ENCODE assay signal across 8 cellular contexts in the genomic region with DNA sequence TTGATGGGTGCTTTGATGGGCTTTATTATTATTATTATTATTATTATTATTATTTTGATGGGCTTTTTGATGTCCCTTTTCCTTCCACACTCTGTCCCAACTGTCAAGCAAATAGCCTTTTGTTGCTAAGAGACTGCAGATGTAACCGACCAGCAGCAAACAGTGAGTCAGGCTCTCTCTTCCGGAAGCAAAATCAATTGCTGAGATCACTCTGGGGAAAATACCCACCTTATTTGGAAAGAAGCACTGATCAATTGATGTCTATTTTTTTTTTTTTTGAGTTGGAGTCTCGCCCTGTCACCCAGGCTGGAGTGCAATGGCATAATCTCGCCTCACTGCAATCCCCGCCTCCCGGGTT. TPM values are rescaled to one million over a fixed set of nuclear protein-coding genes. Genes with fewer than 3 reads are reported as not detected.
DNase-seq lines count a peak whose midpoint lies in the region; ATAC-seq, FAIRE-seq and TF ChIP-seq lines count a peak whose summit lies in the region.

No MANE protein-coding gene starts in this region.

- H3K4me3 ChIP-seq in BE2C (ENCODE audit: low read depth, low read length) (peak overlapping the region; percentile 15; the same call in 1 of the 2 replicates), HUES64 (ENCODE audit: low read length) (peak overlapping the region; percentile 99; the same call in 1 of the 2 replicates), foreskin fibroblast (ENCODE audit: low read depth in 1 of 2, low read length in 2 of 2) (peak overlapping the region; percentile 76 to 90), retinal pigment epithelial cell (ENCODE audit: low read length) (peak overlapping the region; percentile 97)

- no peaks in the 10 kb centered on the region for H3K27me3 Mint-ChIP-seq in activated CD8-positive, alpha-beta T cell treated with anti-CD3 and anti-CD28 coated beads for 36 hours

- CTCF ChIA-PET in activated CD8-positive, alpha-beta T cell treated with anti-CD3 and anti-CD28 coated beads for 36 hours (lab: Charles Lee) = interaction anchor here (2.5 to 6.0 kb wide), 2 partner anchors 34 to 57 kb away, joined by 8 to 27 read pairs; no protein-coding TSS in a partner anchor

- intact Hi-C loops in activated CD8-positive, alpha-beta T cell treated with anti-CD3 and anti-CD28 coated beads for 36 hours (cut with micrococcal nuclease) = no loop called here

- H3K36me3 ChIP-seq in BE2C (peaks cover 65% of the 10 kb centered on the region), HUES64 (ENCODE audit: insufficient read depth, low read length) (peaks cover 62% of the 10 kb centered on the region)

- H3K4me3 Mint-ChIP-seq in activated CD8-positive, alpha-beta T cell treated with anti-CD3 and anti-CD28 coated beads for 36 hours = peak overlapping the region; percentile 92

- H3K36me3 Mint-ChIP-seq in activated CD8-positive, alpha-beta T cell treated with anti-CD3 and anti-CD28 coated beads for 36 hours (ENCODE audit: low read depth) = peaks cover 58% of the 10 kb centered on the region

- H3K27ac ChIP-seq in HUES64 (ENCODE audit: low read depth, low read length) = peak overlapping the region; percentile 19

- H3K27ac Mint-ChIP-seq in activated CD8-positive, alpha-beta T cell treated with anti-CD3 and anti-CD28 coated beads for 36 hours = peak overlapping the region; percentile 88

- WGBS in HUES64 = 84% methylated on average over 6 of the region's 6 CpGs

- no peaks in the 10 kb centered on the region for H3K27me3 ChIP-seq in BE2C
- no peaks in the 10 kb centered on the region for H3K27me3 ChIP-seq in HUES64 (ENCODE audit: insufficient read depth, low read length)

- H3K9me3 ChIP-seq in BE2C = no peaks in the 10 kb centered on the region
- H3K9me3 ChIP-seq in HUES64 (ENCODE audit: insufficient read depth, low read depth, low read length) = no peaks in the 10 kb centered on the region

- H3K4me1 Mint-ChIP-seq in activated CD8-positive, alpha-beta T cell treated with anti-CD3 and anti-CD28 coated beads for 36 hours (ENCODE audit: low read depth) = peaks cover 57% of the 10 kb centered on the region

- POLR2A ChIA-PET in activated CD8-positive, alpha-beta T cell treated with anti-CD3 and anti-CD28 coated beads for 36 hours (lab: Charles Lee) = interaction anchor here (1.1 to 3.8 kb wide), 2 partner anchors 57 to 129 kb away, joined by 3 to 17 read pairs; no protein-coding TSS in a partner anchor

- H3K9ac ChIP-seq in HUES64 (ENCODE audit: low read depth, low read length) = no peak overlapping the region

- peaks cover 13% of the 10 kb centered on the region for H3K4me1 ChIP-seq in BE2C
- peaks cover 16% of the 10 kb centered on the region for H3K4me1 ChIP-seq in HUES64 (ENCODE audit: insufficient read depth, low read length)

- TF ChIP-seq CTCF in BE2C (IDR thresholded peaks at IDR 0.05; ENCODE audit: low read depth, low read length) = no peak
- no peak for TF ChIP-seq CTCF in activated CD8-positive, alpha-beta T cell treated with anti-CD3 and anti-CD28 coated beads for 36 hours (IDR thresholded peaks at IDR 0.05)
- TF ChIP-seq CTCF in foreskin fibroblast (IDR thresholded peaks at IDR 0.05; ENCODE audit: low read depth, low read length) = no peak
- no peak for TF ChIP-seq CTCF in retinal pigment epithelial cell (conservative IDR thresholded peaks at IDR 0.05; ENCODE audit: low read depth, low read length)

- FAIRE-seq in GM19239 (lab: Jason Lieb, UNC) = no peak

- DNase-seq in BE2C (no peak), foreskin fibroblast (peak in 1 of 2 donors; percentile 64), retinal pigment epithelial cell (ENCODE audit: low read depth) (no peak), GM19239 (ENCODE audit: insufficient read length, low spot score) (no peak), mesenteric fat pad (ENCODE audit: low spot score) (no peak)
- DNase-seq in activated CD8-positive, alpha-beta T cell treated with anti-CD3 and anti-CD28 coated beads for 36 hours = peak; percentile 48

- H3K9me3 Mint-ChIP-seq in activated CD8-positive, alpha-beta T cell treated with anti-CD3 and anti-CD28 coated beads for 36 hours = peaks cover 2% of the 10 kb centered on the region

- peak; percentile 3 for ATAC-seq in activated CD8-positive, alpha-beta T cell treated with anti-CD3 and anti-CD28 coated beads for 36 hours
- no peak for ATAC-seq in GM18867 (IDR thresholded peaks at IDR 0.05; ENCODE audit: unreplicated experiment)

RNA-seq across cellular contexts. Expression of a gene that starts 2.9 kb away (rescaled TPM):
- polyA plus RNA-seq in BE2C (2012; ENCODE audit: insufficient read depth, insufficient read length, low read depth) = 12.4 TPM
- polyA plus RNA-seq in HUES64 (2013, experiment 1 of 2) = 87.3 TPM
- 93.8 TPM for polyA plus RNA-seq in HUES64 (2013, experiment 2 of 2)
- total RNA-seq in activated CD8-positive, alpha-beta T cell treated with anti-CD3 and anti-CD28 coated beads for 36 hours = 10 to 100 TPM; 54.7 to 56.5 TPM
- 109 TPM for total RNA-seq in mesenteric fat pad

Comparison
In these comparisons a context has a peak if more than half of its experiments do, and no peak if none do; other contexts are left out.
1. H3K4me3 ChIP-seq: peak in every context shown above with its lines; median percentile 99 in HUES64; 97 in retinal pigment epithelial cell; 83 in foreskin fibroblast; 15 in BE2C.